In the genomic region with DNA sequence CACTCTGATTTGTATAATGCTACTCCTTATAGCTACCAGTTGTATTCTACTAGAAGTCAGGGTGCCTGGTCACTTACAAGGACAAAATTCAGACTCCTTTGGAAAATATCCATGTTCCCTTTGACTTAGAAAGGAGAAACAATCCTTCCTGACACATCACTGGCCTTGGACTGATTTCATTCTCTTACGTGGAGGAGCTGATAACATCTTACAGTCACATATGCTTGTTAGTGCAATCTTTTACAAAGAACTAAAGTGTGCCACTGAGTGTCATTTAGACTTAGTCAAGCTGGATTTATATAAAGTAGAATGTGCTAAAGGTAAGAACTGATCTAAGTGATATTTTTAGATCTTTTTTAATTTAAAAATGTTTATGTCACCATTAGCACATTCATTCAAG, we compare ENCODE assay signal across 23 cellular contexts.
"Had no signal": no experiment of that assay in that cellular context is flagged by ENCODE, and none has a peak within 500 bp of the region (broad histone marks: within the 10 kb centered on the region; RNA-seq: fewer than 3 reads in every experiment).

No MANE protein-coding gene starts in this region.

- H3K27me3 Mint-ChIP-seq: activated CD4-positive, alpha-beta T cell treated with anti-CD3 and anti-CD28 coated beads, Interleukin-2, amount 10 ng/mL, durations not matched to agents 7 days and 5 days; activated naive CD8-positive, alpha-beta T cell treated with anti-CD3 and anti-CD28 coated beads for 36 hours; activated T-cell treated with anti-CD3 and anti-CD28 coated beads, Interleukin-2, amount 50 U/mL, for 24 hours; activated T-helper 17 cell treated with anti-CD3 and anti-CD28 coated beads, Interleukin-2, amount 50 U/mL, for 72 hours; dendritic cell treated with granulocyte-macrophage colony-stimulating factor and Interleukin-4, amounts not matched to agents 40 ng/mL and 50 ng/mL, for 4 days; progenitor cell of endocrine pancreas had no signal

- DNase-seq: activated CD4-positive, alpha-beta T cell treated with anti-CD3 and anti-CD28 coated beads, Interleukin-2, amount 10 ng/mL, durations not matched to agents 7 days and 5 days; activated CD4-positive, CD25-positive, alpha-beta regulatory T cell treated with anti-CD3 and anti-CD28 coated beads, Interleukin-2, amount 50 U/mL, for 72 hours; activated CD8-positive, alpha-beta T cell treated with anti-CD3 and anti-CD28 coated beads, Interleukin-2, amount 10 ng/mL, durations not matched to agents 7 days and 5 days; activated naive CD8-positive, alpha-beta T cell treated with anti-CD3 and anti-CD28 coated beads for 36 hours; activated T-cell treated with anti-CD3 and anti-CD28 coated beads, Interleukin-2, amount 50 U/mL, for 24 hours; amygdala; effector CD8-positive, alpha-beta T cell; gastrocnemius medialis; hippocampal formation; left ventricle myocardium superior; midbrain; natural killer cell; right cardiac atrium; stimulated activated CD4-positive, alpha-beta T cell treated with anti-CD3 and anti-CD28 coated beads, Interleukin-4, amount 100 ng/mL, for 24 hours; stimulated activated naive CD8-positive, alpha-beta T cell treated with anti-CD3 and anti-CD28 coated beads, Interleukin-15, Interleukin-2, amounts not matched to agents 100 U/mL and 50 U/mL, for 24 hours; thyroid gland; upper lobe of right lung; WERI-Rb-1 had no signal

- H3K36me3 Mint-ChIP-seq: activated naive CD8-positive, alpha-beta T cell treated with anti-CD3 and anti-CD28 coated beads for 36 hours; natural killer cell had no signal

- H3K4me3 Mint-ChIP-seq: activated CD4-positive, alpha-beta T cell treated with anti-CD3 and anti-CD28 coated beads, Interleukin-2, amount 10 ng/mL, durations not matched to agents 7 days and 5 days; activated CD8-positive, alpha-beta T cell treated with anti-CD3 and anti-CD28 coated beads, Interleukin-2, amount 10 ng/mL, durations not matched to agents 7 days and 5 days; activated naive CD8-positive, alpha-beta T cell treated with anti-CD3 and anti-CD28 coated beads for 36 hours; activated T-cell treated with anti-CD3 and anti-CD28 coated beads, Interleukin-2, amount 50 U/mL, for 24 hours; activated T-helper 17 cell treated with anti-CD3 and anti-CD28 coated beads, Interleukin-2, amount 50 U/mL, for 72 hours; dendritic cell treated with granulocyte-macrophage colony-stimulating factor and Interleukin-4, amounts not matched to agents 40 ng/mL and 50 ng/mL, for 4 days; natural killer cell; T-helper 2 cell treated with Interferon-gamma antibody and Interleukin-4, amounts not matched to agents 5 μg/mL and 100 μg/mL, for 36 hours had no signal

- H3K4me1 Mint-ChIP-seq: activated CD4-positive, alpha-beta T cell treated with anti-CD3 and anti-CD28 coated beads, Interleukin-2, amount 10 ng/mL, durations not matched to agents 7 days and 5 days; activated naive CD8-positive, alpha-beta T cell treated with anti-CD3 and anti-CD28 coated beads for 36 hours; activated T-helper 17 cell treated with anti-CD3 and anti-CD28 coated beads, Interleukin-2, amount 50 U/mL, for 72 hours; natural killer cell had no signal

- H3K27ac Mint-ChIP-seq: activated CD4-positive, alpha-beta T cell treated with anti-CD3 and anti-CD28 coated beads, Interleukin-2, amount 10 ng/mL, durations not matched to agents 7 days and 5 days; activated CD8-positive, alpha-beta T cell treated with anti-CD3 and anti-CD28 coated beads, Interleukin-2, amount 10 ng/mL, durations not matched to agents 7 days and 5 days; activated naive CD8-positive, alpha-beta T cell treated with anti-CD3 and anti-CD28 coated beads for 36 hours; activated T-cell treated with anti-CD3 and anti-CD28 coated beads, Interleukin-2, amount 50 U/mL, for 24 hours; activated T-helper 17 cell treated with anti-CD3 and anti-CD28 coated beads, Interleukin-2, amount 50 U/mL, for 72 hours; dendritic cell treated with granulocyte-macrophage colony-stimulating factor and Interleukin-4, amounts not matched to agents 40 ng/mL and 50 ng/mL, for 4 days; natural killer cell; progenitor cell of endocrine pancreas; T-helper 2 cell treated with Interferon-gamma antibody and Interleukin-4, amounts not matched to agents 5 μg/mL and 100 μg/mL, for 36 hours had no signal

- H3K4me3 ChIP-seq: gastrocnemius medialis, thyroid gland, upper lobe of right lung had no signal

- H3K9me3 Mint-ChIP-seq: activated CD4-positive, alpha-beta T cell treated with anti-CD3 and anti-CD28 coated beads, Interleukin-2, amount 10 ng/mL, durations not matched to agents 7 days and 5 days; activated T-helper 17 cell treated with anti-CD3 and anti-CD28 coated beads, Interleukin-2, amount 50 U/mL, for 72 hours had no signal

- ATAC-seq: activated CD8-positive, alpha-beta T cell treated with anti-CD3 and anti-CD28 coated beads, Interleukin-2, amount 10 ng/mL, durations not matched to agents 7 days and 5 days; activated T-helper 17 cell treated with anti-CD3 and anti-CD28 coated beads, Interleukin-2, amount 50 U/mL, for 72 hours; esophagus mucosa; gastrocnemius medialis; left ventricle myocardium superior; natural killer cell; right cardiac atrium; stimulated activated naive CD8-positive, alpha-beta T cell treated with anti-CD3 and anti-CD28 coated beads, Interleukin-15, Interleukin-2, amounts not matched to agents 100 U/mL and 50 U/mL, for 24 hours; upper lobe of right lung had no signal
